14 cellular contexts compared by ENCODE assay signal in genomic region chr11:92455221-92455790, GRCh38.
"Had no signal": no experiment of that assay in that cellular context is flagged by ENCODE, and none has a peak within 500 bp of the region (broad histone marks: within the 10 kb centered on the region; RNA-seq: fewer than 3 reads in every experiment).

No MANE protein-coding gene starts in this region.

- H3K36me3 ChIP-seq: left ventricle myocardium inferior, neutrophil, transverse colon, vagina had no signal

- H3K4me3 ChIP-seq: left ventricle myocardium inferior, transverse colon, vagina had no signal

- H3K9me3 ChIP-seq: left ventricle myocardium inferior, neutrophil, transverse colon, vagina had no signal

- H3K4me1 ChIP-seq: left ventricle myocardium inferior, transverse colon, vagina had no signal

- H3K27me3 ChIP-seq: neutrophil, transverse colon, vagina had no signal

- H3K27ac ChIP-seq: left ventricle myocardium inferior, neutrophil, transverse colon, vagina had no signal

- DNase-seq: activated naive CD4-positive, alpha-beta T cell treated with Interleukin-2 at 50 U/mL for 16 hours; aorta; cortex of kidney; effector CD4-positive, alpha-beta T cell; foreskin fibroblast; left ventricle myocardium inferior; mesenchymal stem cell; natural killer cell; posterior cingulate gyrus; retina; stimulated activated CD4-positive, alpha-beta T cell treated with anti-CD3 and anti-CD28 coated beads, Interleukin-2, amount 100 ng/mL, for 48 hours; transverse colon had no signal
